In the genomic region with DNA sequence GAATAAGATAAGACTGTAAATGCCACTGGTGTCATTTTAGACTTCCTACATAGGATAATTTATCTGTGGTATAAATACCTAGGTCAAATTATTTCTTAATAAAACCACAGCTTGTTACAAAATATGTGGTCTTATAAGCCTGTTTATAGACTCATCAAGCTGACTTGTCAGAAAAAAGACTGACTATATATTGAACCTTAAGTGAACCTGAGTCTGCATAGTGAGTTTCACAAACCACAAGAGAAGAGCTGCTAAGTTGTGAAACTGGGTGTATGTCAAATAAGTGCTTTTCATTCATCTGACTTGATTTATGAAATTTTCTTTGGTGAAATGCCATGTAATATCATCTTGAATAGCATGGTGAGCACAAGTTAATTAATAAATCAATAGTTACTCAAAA, we compare ENCODE assay signal across 22 cellular contexts. TPM values are rescaled to one million over a fixed set of nuclear protein-coding genes. Genes with fewer than 3 reads are reported as not detected.
DNase-seq lines count a peak whose midpoint lies in the region; ATAC-seq and TF ChIP-seq lines count a peak whose summit lies in the region.
"Had no signal": no experiment of that assay in that cellular context is flagged by ENCODE, and none has a peak within 500 bp of the region (broad histone marks: within the 10 kb centered on the region; RNA-seq: fewer than 3 reads in every experiment).

No MANE protein-coding gene starts in this region.

- no peak overlapping the region for H3K27ac Mint-ChIP-seq in T-helper 17 cell
- H3K27ac Mint-ChIP-seq: CD14-positive monocyte; CD4-positive, alpha-beta memory T cell; H9 had no signal

- H3K27ac ChIP-seq in mammary epithelial cell (ENCODE audit: insufficient read depth, low read depth, low read length) (no peak overlapping the region), breast epithelium (no peak overlapping the region), epithelial cell of prostate (no peak overlapping the region)
- H3K27ac ChIP-seq: BLaER1, HL-60 had no signal

- H3K4me1 Mint-ChIP-seq in T-helper 17 cell = no peaks in the 10 kb centered on the region
- H3K4me1 Mint-ChIP-seq: CD14-positive monocyte; CD4-positive, alpha-beta memory T cell; H9 had no signal

- no peak overlapping the region for H3K4me3 Mint-ChIP-seq in T-helper 17 cell
- H3K4me3 Mint-ChIP-seq: CD14-positive monocyte; CD4-positive, alpha-beta memory T cell; H9 had no signal

- H3K4me2 ChIP-seq in mammary epithelial cell (ENCODE audit: insufficient read depth, low read depth, low read length) = no peak overlapping the region
- H3K4me2 ChIP-seq: BLaER1 had no signal

- TF ChIP-seq CTCF in mammary epithelial cell (conservative IDR thresholded peaks at IDR 0.05 in 1 of 2, IDR thresholded peaks at IDR 0.05 in 1 of 2; ENCODE audit: extremely low read depth in 1 of 2, insufficient read depth in 1 of 2, low read depth in 1 of 2, low read length in 2 of 2) (no peak), breast epithelium (IDR thresholded peaks at IDR 0.05) (no peak)

- H3K4me1 ChIP-seq in mammary epithelial cell (ENCODE audit: insufficient read depth, low read length) (no peaks in the 10 kb centered on the region), breast epithelium (no peaks in the 10 kb centered on the region)

- CTCF ChIA-PET in mammary epithelial cell (lab: Charles Lee; ENCODE audit: low non-redundant PET) = no interaction called here

- no peaks in the 10 kb centered on the region for H3K79me2 ChIP-seq in mammary epithelial cell (ENCODE audit: insufficient read depth, low read length)

- intact Hi-C loops in mammary epithelial cell (cut with micrococcal nuclease) = no loop called here
- intact Hi-C loops in breast epithelium (cut with DNase I; ENCODE audit: low total_unique reads) = no loop called here

- H3K4me3 ChIP-seq in mammary epithelial cell (replicated peaks in 1 of 3; ENCODE audit: insufficient read depth in 1 of 3, low read depth in 2 of 3, low read length in 3 of 3) = no peak overlapping the region
- H3K4me3 ChIP-seq in breast epithelium = no peak overlapping the region
- H3K4me3 ChIP-seq: BLaER1 had no signal

- H3K36me3 ChIP-seq in mammary epithelial cell (ENCODE audit: insufficient read depth, low read length) = no peaks in the 10 kb centered on the region
- H3K36me3 ChIP-seq in breast epithelium = no peaks in the 10 kb centered on the region
- H3K36me3 ChIP-seq: BLaER1 had no signal

- H3K27me3 Mint-ChIP-seq in T-helper 17 cell = peaks cover 11% of the 10 kb centered on the region
- H3K27me3 Mint-ChIP-seq: CD4-positive, alpha-beta memory T cell had no signal

- BruUV-seq in mammary epithelial cell (replicated peaks; lab: Mats Ljungman, UMichigan) = no TSS peak

- ATAC-seq in GM19467 (IDR thresholded peaks at IDR 0.05; ENCODE audit: unreplicated experiment) (no peak), T-helper 17 cell (no peak)

- no peak overlapping the region for H3K9ac ChIP-seq in mammary epithelial cell (ENCODE audit: insufficient read depth, low read length)
- H3K9ac ChIP-seq: BLaER1 had no signal

- H4K20me1 ChIP-seq in mammary epithelial cell (ENCODE audit: insufficient read depth, low read length) = no peaks in the 10 kb centered on the region
- H4K20me1 ChIP-seq: BLaER1 had no signal

- in situ Hi-C loops in mammary epithelial cell (cut with MboI; ENCODE audit: low sequenced_read_pairs in 2 of 2) = no loop called here

- no peak for TF ChIP-seq POLR2A in breast epithelium (IDR thresholded peaks at IDR 0.05)

- H2AFZ ChIP-seq in mammary epithelial cell (ENCODE audit: low read depth, low read length) = no peak overlapping the region

- dilution Hi-C loops in mammary epithelial cell (cut with HindIII; ENCODE audit: low sequenced_read_pairs) = no loop called here

- H3K9me3 ChIP-seq in mammary epithelial cell (replicated peaks; ENCODE audit: insufficient read depth, low read length) (no peaks in the 10 kb centered on the region), breast epithelium (no peaks in the 10 kb centered on the region), T-helper 17 cell (ENCODE audit: control insufficient read depth, low read length, poor library complexity, severe bottlenecking) (no peaks in the 10 kb centered on the region)

- DNase-seq in mammary epithelial cell (peak; percentile 46), breast epithelium (ENCODE audit: low spot score in 2 of 2) (no peak), amniotic epithelial cell (ENCODE audit: low read depth) (peak; percentile 86), epithelial cell of prostate (ENCODE audit: low read depth, low spot score) (peak; percentile 60), cerebellum (ENCODE audit: low spot score) (no peak), SKM-1 treated with dmso at 0.1 percent for 144 hours (lab: John Stamatoyannopoulos, UW; ENCODE audit: unreplicated experiment) (no peak), T-helper 17 cell (no peak)
- DNase-seq: 8988T; CD4-positive, alpha-beta memory T cell; DMS153; DMS79; GDM1; H9 had no signal

- H3K27me3 ChIP-seq in mammary epithelial cell (ENCODE audit: insufficient read depth, low read length) = no peaks in the 10 kb centered on the region
- no peaks in the 10 kb centered on the region for H3K27me3 ChIP-seq in breast epithelium
- H3K27me3 ChIP-seq: BLaER1 had no signal

- H3K36me3 Mint-ChIP-seq in T-helper 17 cell (ENCODE audit: low read depth) = no peaks in the 10 kb centered on the region
- H3K36me3 Mint-ChIP-seq: CD14-positive monocyte; CD4-positive, alpha-beta memory T cell had no signal

RNA-seq across cellular contexts. Expression of a gene that starts 48.4 kb away (rescaled TPM):
- total RNA-seq in mammary epithelial cell (not detected), breast epithelium (not detected), cerebellum (not detected), T-helper 17 cell (not detected)
- polyA plus RNA-seq in mammary epithelial cell = not detected
- polyA minus RNA-seq in mammary epithelial cell = not detected
- total RNA-seq: A673; CD4-positive, alpha-beta memory T cell; Daoy; H1; H9; HT1080 had no signal
- polyA plus RNA-seq: AG04450; CD14-positive monocyte; CD4-positive, alpha-beta memory T cell; H1 had no signal

Comparison
In these comparisons a context has a peak if more than half of its experiments do, and no peak if none do; other contexts are left out.
1. DNase-seq: peak in mammary epithelial cell (single experiment), amniotic epithelial cell (single experiment) and epithelial cell of prostate (single experiment); none in breast epithelium (0 of 2), cerebellum (single experiment), SKM-1 treated with dmso at 0.1 percent for 144 hours (single experiment) and T-helper 17 cell (0 of 3).